19 cellular contexts compared by ENCODE assay signal in the genomic region with DNA sequence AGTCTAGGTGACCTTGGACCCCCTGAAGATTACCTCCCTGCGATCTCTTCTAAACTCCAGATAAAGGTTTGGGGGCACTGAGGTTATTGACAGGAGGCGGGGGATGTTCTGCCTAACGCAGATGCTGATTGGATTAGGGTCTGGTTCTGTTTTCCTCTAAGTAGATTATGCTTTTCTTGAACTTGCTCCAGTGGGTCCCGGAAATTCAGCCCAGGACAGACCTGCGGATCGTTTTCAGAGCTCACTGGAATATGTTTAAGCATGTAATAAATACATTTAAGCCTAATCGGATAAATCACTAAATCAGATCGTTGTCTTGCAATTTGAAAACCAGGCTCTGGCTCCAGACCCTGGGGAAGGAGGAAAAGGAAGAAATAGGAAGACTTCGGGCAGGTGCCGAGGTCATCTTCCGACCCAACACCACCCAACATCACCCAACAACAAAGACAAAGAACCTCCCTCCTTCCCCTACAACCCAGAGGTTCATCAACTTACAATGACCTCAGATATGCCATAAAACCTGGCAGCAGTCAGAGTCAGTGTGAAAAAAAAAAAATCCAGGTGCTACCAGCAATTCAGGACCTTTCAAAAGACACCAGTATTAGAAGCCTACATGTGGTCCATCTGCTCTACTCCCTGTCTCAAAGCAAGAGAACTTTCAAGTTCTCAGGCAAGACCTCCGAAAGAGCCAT.
A peak's percentile ranks its signal among the peaks of the same experiment; 100 is the strongest.
DNase-seq lines count a peak whose midpoint lies in the region; ATAC-seq and TF ChIP-seq lines count a peak whose summit lies in the region.
"Had no signal": no experiment of that assay in that cellular context is flagged by ENCODE, and none has a peak within 500 bp of the region (broad histone marks: within the 10 kb centered on the region; RNA-seq: fewer than 3 reads in every experiment).

No MANE protein-coding gene starts in this region.

- H3K4me1 ChIP-seq in mucosa of descending colon (ENCODE audit: low read depth): no peaks in the 10 kb centered on the region
- H3K4me1 ChIP-seq: Caco-2 had no signal

- ATAC-seq in mucosa of descending colon (peak; percentile 69), GM21619 (IDR thresholded peaks at IDR 0.05; ENCODE audit: unreplicated experiment) (no peak)
- ATAC-seq: GM23338, HCT116, K562 had no signal

- H3K4me3 ChIP-seq in LNCaP clone FGC (ENCODE audit: low read depth, low read length) (no peak overlapping the region), WERI-Rb-1 (ENCODE audit: low read depth, low read length) (no peak overlapping the region), mucosa of descending colon (no peak overlapping the region)
- H3K4me3 ChIP-seq: BLaER1 treated with 17β-estradiol and CSF1 and Interleukin-3, amounts not matched to agents 10 nM and 100 nM; GM23338; K562 had no signal

- peaks cover 20% of the 10 kb centered on the region for H3K27me3 ChIP-seq in WERI-Rb-1 (ENCODE audit: insufficient read depth, low read depth, severe bottlenecking)
- H3K27me3 ChIP-seq: BLaER1 treated with 17β-estradiol and CSF1 and Interleukin-3, amounts not matched to agents 10 nM and 100 nM had no signal

- DNase-seq in LNCaP clone FGC (ENCODE audit: low read depth) (peak; percentile 6), SK-N-DZ (ENCODE audit: low spot score) (peak; percentile 54), WERI-Rb-1 (peak; percentile 90), mucosa of descending colon (no peak), globus pallidus (ENCODE audit: low spot score) (no peak)
- no peak for DNase-seq in activated CD4-positive, alpha-beta T cell treated with anti-CD3 and anti-CD28 coated beads, Interleukin-2, amount 50 U/mL, for 48 hours
- no peak for DNase-seq in activated CD4-positive, alpha-beta T cell treated with anti-CD3 and anti-CD28 coated beads for 1 hour
- DNase-seq: Caco-2; CD4-positive, CD25-positive, alpha-beta regulatory T cell; DMS153; DMS79; GDM1; HFFc6; IMR-90 had no signal

- H3K36me3 ChIP-seq in WERI-Rb-1: no peaks in the 10 kb centered on the region
- no peaks in the 10 kb centered on the region for H3K36me3 ChIP-seq in mucosa of descending colon (ENCODE audit: low read depth)
- H3K36me3 ChIP-seq: BLaER1 treated with 17β-estradiol and CSF1 and Interleukin-3, amounts not matched to agents 10 nM and 100 nM had no signal

- H3K9me3 ChIP-seq in WERI-Rb-1 (ENCODE audit: severe bottlenecking) (no peaks in the 10 kb centered on the region), mucosa of descending colon (no peaks in the 10 kb centered on the region)
- H3K9me3 ChIP-seq: Caco-2 had no signal

- H3K27ac ChIP-seq in WERI-Rb-1: no peak overlapping the region
- H3K27ac ChIP-seq: BLaER1 treated with 17β-estradiol and CSF1 and Interleukin-3, amounts not matched to agents 10 nM and 100 nM had no signal

- intact Hi-C loops in mucosa of descending colon (cut with DNase I, micrococcal nuclease): no loop called here

- TF ChIP-seq CTCF in LNCaP clone FGC (IDR thresholded peaks at IDR 0.05; ENCODE audit: control insufficient read depth, extremely low read depth, insufficient read depth): no peak
- no peak for TF ChIP-seq CTCF in WERI-Rb-1 (IDR thresholded peaks at IDR 0.05; ENCODE audit: low read depth, low read length)
- no peak for TF ChIP-seq CTCF in mucosa of descending colon (IDR thresholded peaks at IDR 0.05)

Comparison
In these comparisons a context has a peak if more than half of its experiments do, and no peak if none do; other contexts are left out.
1. DNase-seq: peak in LNCaP clone FGC (single experiment), SK-N-DZ (single experiment) and WERI-Rb-1 (single experiment); none in mucosa of descending colon (0 of 3), activated CD4-positive, alpha-beta T cell treated with anti-CD3 and anti-CD28 coated beads, Interleukin-2, amount 50 U/mL, for 48 hours (0 of 2), activated CD4-positive, alpha-beta T cell treated with anti-CD3 and anti-CD28 coated beads for 1 hour (single experiment) and globus pallidus (single experiment).